In the genomic region with DNA sequence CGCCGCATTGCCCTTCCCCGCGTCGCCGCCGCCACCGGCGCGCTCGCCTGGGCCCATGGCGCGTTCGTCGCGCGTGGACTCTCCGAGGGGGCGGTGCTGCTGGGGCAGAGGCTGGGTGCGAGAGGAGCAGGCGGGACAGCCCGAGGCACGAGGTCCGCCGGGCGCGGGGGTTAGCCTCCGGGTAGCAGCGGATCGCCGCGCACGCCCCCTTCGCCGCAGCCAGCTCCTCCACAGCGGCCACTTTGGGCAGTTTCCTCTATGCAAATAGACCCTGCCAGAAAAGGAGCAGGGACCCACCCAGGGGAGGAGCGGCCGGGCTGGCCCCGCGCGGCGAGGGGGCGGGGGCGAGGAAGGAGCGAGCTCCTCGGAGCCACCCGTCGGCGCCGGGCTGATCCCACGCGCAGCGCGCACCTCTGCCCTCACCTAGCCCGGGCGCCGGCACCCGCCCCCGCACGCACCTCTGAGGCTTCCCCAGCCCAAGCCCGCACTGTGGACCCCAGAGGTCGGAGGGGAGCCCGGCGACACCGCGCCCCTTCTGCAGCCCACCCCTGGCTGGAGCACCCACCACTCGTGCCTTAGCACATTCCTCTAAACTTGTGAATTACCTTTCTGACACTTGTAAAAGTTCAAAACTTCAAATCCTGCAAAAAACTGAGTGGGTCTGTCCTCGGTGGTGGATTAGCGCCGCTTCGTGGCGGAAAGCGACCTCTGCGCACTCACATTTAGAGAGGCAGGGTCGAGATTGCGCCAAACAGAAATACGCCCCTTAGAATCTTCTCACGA, we compare ENCODE assay signal across 8 cellular contexts. TPM values are rescaled to one million over a fixed set of nuclear protein-coding genes. Genes with fewer than 3 reads are reported as not detected.
DNase-seq lines count a peak whose midpoint lies in the region; TF ChIP-seq lines count a peak whose summit lies in the region.

Gene COL23A1 (minus strand): TSS at position 253 of the 783 bp plus-strand sequence.

- H3K9me3 ChIP-seq in neural cell (ENCODE audit: low read length), result no peaks in the 10 kb centered on the region

- no peaks in the 10 kb centered on the region for H3K9me2 ChIP-seq in neural cell (ENCODE audit: insufficient read depth, low read length)

- H3K79me2 ChIP-seq in neural cell (replicated peaks; ENCODE audit: insufficient read depth, low read length), result no peaks in the 10 kb centered on the region

- peak; percentile 26 for DNase-seq in NCI-H2227 (lab: John Stamatoyannopoulos, UW; ENCODE audit: unreplicated experiment)
- no peak for DNase-seq in NCI-H2227 treated with DMSO at 0.1 percent for 48 hours (lab: John Stamatoyannopoulos, UW)
- DNase-seq in NCI-H69 (lab: John Stamatoyannopoulos, UW), result peak; percentile 68
- peak; percentile 70 for DNase-seq in activated effector memory CD4-positive, alpha-beta T cell treated with anti-CD3 and anti-CD28 coated beads, Interleukin-2, amount 50 U/mL, for 16 hours
- peak; percentile 18 for DNase-seq in foreskin melanocyte
- DNase-seq in NCI-H2107 (lab: John Stamatoyannopoulos, UW), result no peak

- peaks cover under 1% of the 10 kb centered on the region for H3K36me3 ChIP-seq in neural cell (ENCODE audit: insufficient read depth, low read length)
- no peaks in the 10 kb centered on the region for H3K36me3 ChIP-seq in urinary bladder (ENCODE audit: insufficient read depth)

- WGBS in urinary bladder, result under 1% methylated on average over 78 of the region's 78 CpGs

- H3K9ac ChIP-seq in neural cell (ENCODE audit: low read length), result no peak within 1 kb of the TSS

- no peak within 1 kb of the TSS for H3K4me2 ChIP-seq in neural cell (ENCODE audit: low read length)

- TF ChIP-seq EP300 in neural cell (conservative IDR thresholded peaks at IDR 0.05; ENCODE audit: poor library complexity, severe bottlenecking), result no peak

- H3K27ac ChIP-seq in neural cell (ENCODE audit: low read length), result no peak within 1 kb of the TSS
- no peak within 1 kb of the TSS for H3K27ac ChIP-seq in urinary bladder (ENCODE audit: low read depth)

- peak; percentile 79 for TF ChIP-seq RAD21 in neural cell (conservative IDR thresholded peaks at IDR 0.05)

- peaks cover 4% of the 10 kb centered on the region for H3F3A ChIP-seq in neural cell (ENCODE audit: insufficient read depth, low read length, poor library complexity, severe bottlenecking)

- H3K4me3 ChIP-seq in neural cell (ENCODE audit: low read length) (peak within 1 kb of the TSS; percentile 64), urinary bladder (ENCODE audit: low read depth, low read length) (peak within 1 kb of the TSS; percentile 34)

- TF ChIP-seq CTCF in neural cell (IDR thresholded peaks at IDR 0.05; ENCODE audit: poor library complexity, severe bottlenecking), result peak; percentile 78

- no peaks in the 10 kb centered on the region for H3K4me1 ChIP-seq in urinary bladder (ENCODE audit: insufficient read depth)

- H3K27me3 ChIP-seq in neural cell (ENCODE audit: insufficient read depth, low read depth, low read length), result peaks cover 42% of the 10 kb centered on the region

- H4K20me1 ChIP-seq in neural cell (ENCODE audit: insufficient read depth), result no peaks in the 10 kb centered on the region

- H2AFZ ChIP-seq in neural cell (ENCODE audit: low read depth, low read length), result no peak within 1 kb of the TSS

TF ChIP-seq in neural cell, 6 proteins besides CTCF, POLR2A, EP300 and RAD21:
- TF ChIP-seq POLR2AphosphoS5 (IDR thresholded peaks at IDR 0.05) (no peak), EZH2 (IDR thresholded peaks at IDR 0.05; ENCODE audit: borderline replicate concordance, insufficient read depth, low read length, poor library complexity, severe bottlenecking) (no peak), TAF1 (IDR thresholded peaks at IDR 0.05; ENCODE audit: low read depth) (no peak), SMC3 (conservative IDR thresholded peaks at IDR 0.05; ENCODE audit: poor library complexity) (peak; percentile 83), MXI1 (conservative IDR thresholded peaks at IDR 0.05; ENCODE audit: poor library complexity, severe bottlenecking) (peak; percentile 38)

RNA-seq across cellular contexts. Expression of gene COL23A1, which starts in this region (rescaled TPM):
- 0.12 TPM in 1 of 2 replicates, not detected in the other for polyA plus RNA-seq in neural cell
- polyA minus RNA-seq in neural cell, result 0.24 TPM in 1 of 2 replicates, not detected in the other
- total RNA-seq in urinary bladder, result 0.90 TPM
- polyA plus RNA-seq in urinary bladder, result 0.87 TPM

Comparison
In these comparisons a context has a peak if more than half of its experiments do, and no peak if none do; other contexts are left out.
1. DNase-seq: peak in NCI-H2227 (single experiment), NCI-H69 (single experiment), activated effector memory CD4-positive, alpha-beta T cell treated with anti-CD3 and anti-CD28 coated beads, Interleukin-2, amount 50 U/mL, for 16 hours (single experiment) and foreskin melanocyte (single experiment); none in NCI-H2227 treated with DMSO at 0.1 percent for 48 hours (single experiment) and NCI-H2107 (single experiment).